Comparison of ENCODE assay signal across 10 cellular contexts in genomic region chr13:92843549-92843948, GRCh38.
A peak's percentile ranks its signal among the peaks of the same experiment; 100 is the strongest.
DNase-seq lines count a peak whose midpoint lies in the region; ATAC-seq, FAIRE-seq and TF ChIP-seq lines count a peak whose summit lies in the region.
"Had no signal": no experiment of that assay in that cellular context is flagged by ENCODE, and none has a peak within 500 bp of the region (broad histone marks: within the 10 kb centered on the region; RNA-seq: fewer than 3 reads in every experiment).

No MANE protein-coding gene starts in this region.

- H3K36me3 ChIP-seq in H7 (replicated peaks; ENCODE audit: control insufficient read depth, insufficient read depth, low read length) = no peaks in the 10 kb centered on the region
- no peaks in the 10 kb centered on the region for H3K36me3 ChIP-seq in prostate gland
- H3K36me3 ChIP-seq: lower lobe of right lung had no signal

- H3K4me3 ChIP-seq in H7 (ENCODE audit: insufficient read depth, low read depth, low read length) (no peak overlapping the region), prostate gland (no peak overlapping the region)
- H3K4me3 ChIP-seq: lower lobe of right lung had no signal

- H3K4me1 ChIP-seq in prostate gland (replicated peaks) = no peaks in the 10 kb centered on the region
- H3K4me1 ChIP-seq: lower lobe of right lung had no signal

- intact Hi-C loops in prostate gland (cut with DNase I) = no loop called here

- no peak for TF ChIP-seq CTCF in prostate gland (IDR thresholded peaks at IDR 0.05)

- no peak overlapping the region for H3K27ac ChIP-seq in prostate gland
- H3K27ac ChIP-seq: lower lobe of right lung had no signal

- H3K9me3 ChIP-seq in prostate gland = no peaks in the 10 kb centered on the region
- H3K9me3 ChIP-seq: lower lobe of right lung had no signal

- DNase-seq in GM03348 (ENCODE audit: low spot score) (peak; percentile 31), OCI-M1 (lab: John Stamatoyannopoulos, UW) (peak; percentile 26), H7 (no peak), hippocampal formation (lab: John Stamatoyannopoulos, UW) (no peak), activated gamma-delta T cell treated with Interleukin-2 at 50 U/mL for 16 hours (no peak), prostate gland (ENCODE audit: low spot score) (no peak)
- DNase-seq: KG1, lower lobe of right lung had no signal

- peak; percentile 97 for FAIRE-seq in islet of Langerhans (lab: Jason Lieb, UNC)

- H3K27me3 ChIP-seq in H7 (ENCODE audit: control insufficient read depth, insufficient read depth, low read length) = no peaks in the 10 kb centered on the region
- H3K27me3 ChIP-seq in prostate gland (replicated peaks; ENCODE audit: insufficient read depth) = no peaks in the 10 kb centered on the region

- ATAC-seq in HG03439 (IDR thresholded peaks at IDR 0.05; ENCODE audit: unreplicated experiment) = peak; percentile 64
- ATAC-seq: lower lobe of right lung had no signal

- TF ChIP-seq POLR2A in prostate gland (IDR thresholded peaks at IDR 0.05) = no peak

- WGBS in prostate gland = 28% methylated on average over 4 of the region's 4 CpGs

Comparison
In these comparisons a context has a peak if more than half of its experiments do, and no peak if none do; other contexts are left out.
1. DNase-seq: peak in GM03348 (single experiment) and OCI-M1 (single experiment); none in H7 (single experiment), hippocampal formation (0 of 2), activated gamma-delta T cell treated with Interleukin-2 at 50 U/mL for 16 hours (single experiment) and prostate gland (single experiment).